Comparison of ENCODE assay signal across 8 cellular contexts in genomic region chr7:42931834-42932651, GRCh38. TPM values are rescaled to one million over a fixed set of nuclear protein-coding genes. Genes with fewer than 3 reads are reported as not detected.
DNase-seq lines count a peak whose midpoint lies in the region; ATAC-seq, FAIRE-seq and TF ChIP-seq lines count a peak whose summit lies in the region.

TSS of gene MRPL32 (plus strand) at chr7:42932376. CDS start at chr7:42932387, 11 bp downstream.
TSS of gene PSMA2 (minus strand) at chr7:42932174. CDS start at chr7:42932158, 16 bp downstream.

- no TSS peak for BruUV-seq in HepG2 (replicated peaks; lab: Mats Ljungman, UMichigan)

- POLR2A ChIA-PET in HepG2 (lab: Yijun Ruan, JAX) = interaction anchor here (0.8 to 4.4 kb wide), 18 partner anchors 8 to 991 kb away, joined by 3 to 22 read pairs (median 4); partner anchors contain the start of genes C7orf25 and STK17A

- H3K4me2 ChIP-seq in HepG2 (ENCODE audit: low read depth, low read length) = peak within 1 kb of the TSS; percentile 85

- TF ChIP-seq EP300 in HepG2 (IDR thresholded peaks at IDR 0.05; ENCODE audit: low read depth in 2 of 2, low read length in 2 of 2) = no peak
- TF ChIP-seq EP300 in HepG2 (CRISPR knock-in tag; IDR thresholded peaks at IDR 0.05; ENCODE audit: borderline replicate concordance) = no peak

- in situ Hi-C loops in HepG2 (cut with HindIII; ENCODE audit: extremely low pct_ligation_motif_present, low pct_unique_long_range_greater_than_20kb) = no loop called here

- H3K36me3 ChIP-seq in HepG2 (replicated peaks in 1 of 2; ENCODE audit: control insufficient read depth in 1 of 2, insufficient read depth in 2 of 2, low read length in 2 of 2) = peaks cover 2 to 19% of the 10 kb centered on the region in 2 experiments; a peak in 4 of 5 replicates

- TF ChIP-seq POLR2A in HepG2 (IDR thresholded peaks at IDR 0.05; ENCODE audit: insufficient read depth in 1 of 2, low read depth in 2 of 2, low read length in 2 of 2) = peak; percentile 79 to 91

- peaks cover 17 to 19% of the 10 kb centered on the region in 2 donors for H3K36me3 Mint-ChIP-seq in CD14-positive monocyte

- peak within 1 kb of the TSS; percentile 91 for H3K9ac ChIP-seq in HepG2 (ENCODE audit: insufficient read depth, low read depth, low read length)

- peaks cover 0 to 3% (median 0%) of the 10 kb centered on the region in 7 donors for H3K9me3 Mint-ChIP-seq in CD14-positive monocyte

- CTCF ChIA-PET in HepG2 (lab: Yijun Ruan, JAX; ENCODE audit: low intra/inter-chr PET ratio, low total read pairs) = no interaction called here

- DNase-seq in CD14-positive monocyte (ENCODE audit: low spot score) (peak; percentile 94), NCI-H82 (lab: John Stamatoyannopoulos, UW) (peak; percentile 99), dermis microvascular lymphatic vessel endothelial cell (ENCODE audit: low read depth in 2 of 2) (peak; percentile 95 to 98), HepG2 (ENCODE audit: low spot score) (peak; percentile 97)
- DNase-seq in activated CD4-positive, alpha-beta T cell treated with anti-CD3 and anti-CD28 coated beads, Interleukin-2, amount 50 U/mL, for 48 hours = peak; percentile 91 to 94
- peak; percentile 89 for DNase-seq in stimulated activated CD4-positive, alpha-beta T cell treated with anti-CD3 and anti-CD28 coated beads, Interleukin-4, amount 100 ng/mL, for 1 hour

- peak within 1 kb of the TSS; percentile 99 to 100 for H3K4me3 Mint-ChIP-seq in CD14-positive monocyte

- H4K20me1 ChIP-seq in HepG2 (ENCODE audit: insufficient read depth, low read length) = peaks cover 20% of the 10 kb centered on the region

- H3K27me3 Mint-ChIP-seq in CD14-positive monocyte (ENCODE audit: low read depth in 3 of 3) = no peaks in the 10 kb centered on the region

- no peaks in the 10 kb centered on the region for H3K9me3 ChIP-seq in HepG2 (ENCODE audit: low read length)

- H3K27ac ChIP-seq in HepG2 (ENCODE audit: extremely low read length, insufficient read depth, low read length) = peak within 1 kb of the TSS; percentile 76

- H3K27me3 ChIP-seq in HepG2 (ENCODE audit: control insufficient read depth in 1 of 2, insufficient read depth in 2 of 2, low read length in 2 of 2) = no peaks in the 10 kb centered on the region; a peak in 1 of 5 replicates

- H3K4me1 Mint-ChIP-seq in CD14-positive monocyte = peaks cover 51% of the 10 kb centered on the region

- peak within 1 kb of the TSS; percentile 92 to 99 (median 97) for H3K27ac Mint-ChIP-seq in CD14-positive monocyte

- peak; percentile 87 for FAIRE-seq in HepG2 (lab: Jason Lieb, UNC)

- H3K79me2 ChIP-seq in HepG2 (ENCODE audit: insufficient read depth, low read length) = peaks cover 69% of the 10 kb centered on the region

- intact Hi-C loops in CD14-positive monocyte (cut with micrococcal nuclease) (loop anchor here (2.0 kb wide), 2 partner anchors 19 to 21 kb away; partner anchors contain the start of gene C7orf25 (in 1 of the 2)), HepG2 (cut with micrococcal nuclease; ENCODE audit: unreplicated experiment) (loop anchor here (1.0 to 2.0 kb wide), 2 partner anchors 20 to 43 kb away; partner anchors contain the start of gene C7orf25)

- WGBS in HepG2 (ENCODE audit: low lambda C conversion rate) = 2% methylated on average over 36 of the region's 56 CpGs

- ATAC-seq in GM19397 (IDR thresholded peaks at IDR 0.05; ENCODE audit: unreplicated experiment) (peak; percentile 100), HG03571 (IDR thresholded peaks at IDR 0.05; ENCODE audit: unreplicated experiment) (peak; percentile 99), HepG2 (peak; percentile 100)

- no peak; the same call in 1 of the 2 replicates for TF ChIP-seq RAD21 in HepG2 (CRISPR knock-in tag; IDR thresholded peaks at IDR 0.05)

- peaks cover 55% of the 10 kb centered on the region for H3K4me1 ChIP-seq in HepG2 (ENCODE audit: insufficient read depth, low read length)

- H3K4me3 ChIP-seq in HepG2 (replicated peaks in 1 of 3; ENCODE audit: insufficient read depth in 1 of 3, low read depth in 2 of 3, low read length in 3 of 3) = peak within 1 kb of the TSS; percentile 85 to 97 (median 94)

- TF ChIP-seq CTCF in CD14-positive monocyte (IDR thresholded peaks at IDR 0.05) (no peak), HepG2 (CRISPR knock-in tag; IDR thresholded peaks at IDR 0.05) (no peak)

- peak within 1 kb of the TSS; percentile 73 for H2AFZ ChIP-seq in HepG2 (ENCODE audit: low read length)

TF ChIP-seq in HepG2, 621 proteins besides CTCF, POLR2A, EP300 and RAD21 (continues in another document):
- TF ChIP-seq PATZ1 (CRISPR knock-in tag; IDR thresholded peaks at IDR 0.05) = no peak; the same call in 1 of the 2 replicates
- TF ChIP-seq ZNF850 (CRISPR knock-in tag; conservative IDR thresholded peaks at IDR 0.05) = no peak
- TF ChIP-seq RNF2 (conservative IDR thresholded peaks at IDR 0.05; ENCODE audit: low read depth) = peak; percentile 28; the same call in 1 of the 2 replicates

RNA-seq across cellular contexts. Expression of gene MRPL32, which starts in this region (rescaled TPM):
- polyA plus RNA-seq in CD14-positive monocyte (10 to 100 TPM; 39.5 to 49.6 TPM), HepG2 (2011; rRNA removed) (28.9 and 39.0 TPM in 2 replicates)
- total RNA-seq in dermis microvascular lymphatic vessel endothelial cell (57.4 and 59.6 TPM in 2 replicates), HepG2 (2016; rRNA removed; fragmentation: Illumina TruSeq; extraction: Trizol) (56.0 and 81.2 TPM in 2 replicates)
- 31.6 and 32.4 TPM in 2 replicates for total RNA-seq in HepG2 (2016; cell fraction: cytosol; rRNA removed; fragmentation: Illumina TruSeq; extraction: Trizol; ENCODE audit: low read depth)
- total RNA-seq in HepG2 (2016; cell fraction: insoluble cytoplasmic fraction; rRNA removed; fragmentation: Illumina TruSeq; extraction: Trizol) = 55.0 and 77.6 TPM in 2 replicates
- 27.6 and 29.5 TPM in 2 replicates for total RNA-seq in HepG2 (2016; cell fraction: membrane; rRNA removed; fragmentation: Illumina TruSeq; extraction: Trizol)
- total RNA-seq in HepG2 (2016; cell fraction: nucleus; rRNA removed; fragmentation: Illumina TruSeq; extraction: Trizol) = 66.7 and 77.9 TPM in 2 replicates
- polyA plus RNA-seq in HepG2 (2011; cell fraction: cytosol; rRNA removed) = 29.1 and 33.6 TPM in 2 replicates
- polyA plus RNA-seq in HepG2 (2011; cell fraction: nucleus; rRNA removed) = 31.9 and 36.0 TPM in 2 replicates
- polyA plus RNA-seq in HepG2 (2012) = 43.4 and 46.6 TPM in 2 replicates
- 22.3 and 23.5 TPM in 2 replicates for polyA plus RNA-seq in HepG2 (2016; cell fraction: cytosol; fragmentation: Illumina TruSeq; extraction: Trizol; ENCODE audit: low read depth)
- polyA plus RNA-seq in HepG2 (2016; cell fraction: insoluble cytoplasmic fraction; fragmentation: Illumina TruSeq; extraction: Trizol; ENCODE audit: low read depth) = 55.4 and 63.5 TPM in 2 replicates
- 20.8 and 23.1 TPM in 2 replicates for polyA plus RNA-seq in HepG2 (2016; cell fraction: membrane; fragmentation: Illumina TruSeq; extraction: Trizol; ENCODE audit: low read depth)
- 123 and 127 TPM in 2 replicates for polyA plus RNA-seq in HepG2 (2016; cell fraction: nucleus; fragmentation: Illumina TruSeq; extraction: Trizol; ENCODE audit: insufficient read depth, low read depth)
- 5.4 and 5.9 TPM in 2 replicates for polyA minus RNA-seq in HepG2 (2011; rRNA and poly(A)+ RNA removed; ENCODE audit: low replicate concordance)
- 11.1 and 11.3 TPM in 2 replicates for polyA minus RNA-seq in HepG2 (2011; cell fraction: cytosol; rRNA and poly(A)+ RNA removed)
- 23.7 and 27.7 TPM in 2 replicates for polyA minus RNA-seq in HepG2 (2011; cell fraction: nucleus; rRNA and poly(A)+ RNA removed)

RNA-seq across cellular contexts. Expression of gene PSMA2, which starts in this region (rescaled TPM):
- polyA plus RNA-seq in CD14-positive monocyte (100 to 1,000 TPM; 283 to 294 TPM), HepG2 (2011; rRNA removed) (76.8 and 125 TPM in 2 replicates)
- total RNA-seq in dermis microvascular lymphatic vessel endothelial cell (57.1 and 72.0 TPM in 2 replicates), HepG2 (2016; rRNA removed; fragmentation: Illumina TruSeq; extraction: Trizol) (266 and 383 TPM in 2 replicates)
- total RNA-seq in HepG2 (2016; cell fraction: cytosol; rRNA removed; fragmentation: Illumina TruSeq; extraction: Trizol; ENCODE audit: low read depth) = 61.3 and 61.8 TPM in 2 replicates
- total RNA-seq in HepG2 (2016; cell fraction: insoluble cytoplasmic fraction; rRNA removed; fragmentation: Illumina TruSeq; extraction: Trizol) = 256 and 402 TPM in 2 replicates
- 95.4 and 107 TPM in 2 replicates for total RNA-seq in HepG2 (2016; cell fraction: membrane; rRNA removed; fragmentation: Illumina TruSeq; extraction: Trizol)
- 88.0 and 90.0 TPM in 2 replicates for total RNA-seq in HepG2 (2016; cell fraction: nucleus; rRNA removed; fragmentation: Illumina TruSeq; extraction: Trizol)
- 66.2 and 82.5 TPM in 2 replicates for polyA plus RNA-seq in HepG2 (2011; cell fraction: cytosol; rRNA removed)
- polyA plus RNA-seq in HepG2 (2011; cell fraction: nucleus; rRNA removed) = 17.0 and 19.6 TPM in 2 replicates
- polyA plus RNA-seq in HepG2 (2012) = 114 and 146 TPM in 2 replicates
- polyA plus RNA-seq in HepG2 (2016; cell fraction: cytosol; fragmentation: Illumina TruSeq; extraction: Trizol; ENCODE audit: low read depth) = 58.3 and 63.3 TPM in 2 replicates
- polyA plus RNA-seq in HepG2 (2016; cell fraction: insoluble cytoplasmic fraction; fragmentation: Illumina TruSeq; extraction: Trizol; ENCODE audit: low read depth) = 295 and 339 TPM in 2 replicates
- polyA plus RNA-seq in HepG2 (2016; cell fraction: membrane; fragmentation: Illumina TruSeq; extraction: Trizol; ENCODE audit: low read depth) = 78.4 and 83.3 TPM in 2 replicates
- 125 and 126 TPM in 2 replicates for polyA plus RNA-seq in HepG2 (2016; cell fraction: nucleus; fragmentation: Illumina TruSeq; extraction: Trizol; ENCODE audit: insufficient read depth, low read depth)
- 14.4 and 18.8 TPM in 2 replicates for polyA minus RNA-seq in HepG2 (2011; rRNA and poly(A)+ RNA removed; ENCODE audit: low replicate concordance)
- 33.7 and 36.6 TPM in 2 replicates for polyA minus RNA-seq in HepG2 (2011; cell fraction: cytosol; rRNA and poly(A)+ RNA removed)
- polyA minus RNA-seq in HepG2 (2011; cell fraction: nucleus; rRNA and poly(A)+ RNA removed) = 23.6 and 27.7 TPM in 2 replicates

Comparison
In these comparisons a context has a peak if more than half of its experiments do, and no peak if none do; other contexts are left out.
1. Peak in every context shown above with its lines: DNase-seq, ATAC-seq, H3K4me3 ChIP-seq and H3K27ac ChIP-seq.